Comparison of ENCODE assay signal across 17 cellular contexts in genomic region chr6:69416739-69417138, GRCh38.
DNase-seq lines count a peak whose midpoint lies in the region; ATAC-seq and TF ChIP-seq lines count a peak whose summit lies in the region.
"Had no signal": no experiment of that assay in that cellular context is flagged by ENCODE, and none has a peak within 500 bp of the region (broad histone marks: within the 10 kb centered on the region; RNA-seq: fewer than 3 reads in every experiment).

No MANE protein-coding gene starts in this region.

- H3K4me3 ChIP-seq in astrocyte of the spinal cord (ENCODE audit: low read depth, low read length) = no peak overlapping the region

- DNase-seq in DMS79 treated with DMSO at 0.1 percent for 48 hours (lab: John Stamatoyannopoulos, UW) = peak; percentile 47
- DNase-seq in NCI-H1105 (lab: John Stamatoyannopoulos, UW) = peak; percentile 51
- DNase-seq in astrocyte of the spinal cord (ENCODE audit: low read depth, low spot score) = peak; percentile 55
- DNase-seq in myocyte (ENCODE audit: low read depth) = peak; percentile 1
- DNase-seq in activated naive CD4-positive, alpha-beta T cell treated with anti-CD3 and anti-CD28 coated beads, Interleukin-2, amount 50 U/mL, for 72 hours (ENCODE audit: low spot score in 2 of 2) = no peak
- no peak for DNase-seq in GM10266 (ENCODE audit: extremely low spot score)
- DNase-seq: activated CD4-positive, alpha-beta T cell treated with anti-CD3 and anti-CD28 coated beads for 1 hour; activated CD8-positive, alpha-beta memory T cell treated with anti-CD3 and anti-CD28 coated beads, Interleukin-2, amount 10 ng/mL, durations not matched to agents 7 days and 5 days; activated gamma-delta T cell; aorta; HCEC 1CT; right cardiac atrium had no signal

- no peak overlapping the region for H3K27ac Mint-ChIP-seq in activated naive CD4-positive, alpha-beta T cell treated with anti-CD3 and anti-CD28 coated beads, Interleukin-2, amount 50 U/mL, for 72 hours
- H3K27ac Mint-ChIP-seq: activated CD8-positive, alpha-beta memory T cell treated with anti-CD3 and anti-CD28 coated beads, Interleukin-2, amount 10 ng/mL, durations not matched to agents 7 days and 5 days; B cell had no signal

- in situ Hi-C loops in astrocyte of the spinal cord (cut with HindIII; ENCODE audit: low sequenced_read_pairs) = no loop called here

- no peak for TF ChIP-seq CTCF in astrocyte of the spinal cord (IDR thresholded peaks at IDR 0.05; ENCODE audit: low read depth, low read length)
- no peak for TF ChIP-seq CTCF in GM10266 (IDR thresholded peaks at IDR 0.05; ENCODE audit: control insufficient read depth, insufficient read depth, low read depth, missing control alignments)

- no peaks in the 10 kb centered on the region for H3K36me3 Mint-ChIP-seq in activated naive CD4-positive, alpha-beta T cell treated with anti-CD3 and anti-CD28 coated beads, Interleukin-2, amount 50 U/mL, for 72 hours
- H3K36me3 Mint-ChIP-seq: activated CD8-positive, alpha-beta memory T cell treated with anti-CD3 and anti-CD28 coated beads, Interleukin-2, amount 10 ng/mL, durations not matched to agents 7 days and 5 days had no signal

- ATAC-seq in HG03108 (IDR thresholded peaks at IDR 0.05; ENCODE audit: unreplicated experiment) (no peak), GM18511 (IDR thresholded peaks at IDR 0.05; ENCODE audit: unreplicated experiment) (no peak)
- no peak for ATAC-seq in activated naive CD4-positive, alpha-beta T cell treated with anti-CD3 and anti-CD28 coated beads, Interleukin-2, amount 50 U/mL, for 72 hours
- ATAC-seq: activated CD8-positive, alpha-beta memory T cell treated with anti-CD3 and anti-CD28 coated beads, Interleukin-2, amount 10 ng/mL, durations not matched to agents 7 days and 5 days; esophagus mucosa; right cardiac atrium; Right ventricle myocardium inferior had no signal

- peaks cover 0 to 10% of the 10 kb centered on the region in 2 donors for H3K9me3 Mint-ChIP-seq in activated naive CD4-positive, alpha-beta T cell treated with anti-CD3 and anti-CD28 coated beads, Interleukin-2, amount 50 U/mL, for 72 hours

Comparison
In these comparisons a context has a peak if more than half of its experiments do, and no peak if none do; other contexts are left out.
1. DNase-seq: peak in DMS79 treated with DMSO at 0.1 percent for 48 hours (single experiment), NCI-H1105 (single experiment), astrocyte of the spinal cord (single experiment) and myocyte (single experiment); none in activated naive CD4-positive, alpha-beta T cell treated with anti-CD3 and anti-CD28 coated beads, Interleukin-2, amount 50 U/mL, for 72 hours (0 of 2) and GM10266 (single experiment).